In genomic region chr6:80179691-80180090, GRCh38 we compare ENCODE assay signal across 15 cellular contexts.
A peak's percentile ranks its signal among the peaks of the same experiment; 100 is the strongest.
DNase-seq lines count a peak whose midpoint lies in the region; ATAC-seq, FAIRE-seq and TF ChIP-seq lines count a peak whose summit lies in the region.
"Had no signal": no experiment of that assay in that cellular context is flagged by ENCODE, and none has a peak within 500 bp of the region (broad histone marks: within the 10 kb centered on the region; RNA-seq: fewer than 3 reads in every experiment).

No MANE protein-coding gene starts in this region.

- H2AFZ ChIP-seq in GM12878 (ENCODE audit: control insufficient read depth, low read depth, low read length) = no peak overlapping the region

- BruUV-seq in GM12878 (replicated peaks; lab: Mats Ljungman, UMichigan) = no TSS peak

- H3K9me3 Mint-ChIP-seq in activated naive CD8-positive, alpha-beta T cell treated with anti-CD3 and anti-CD28 coated beads, Interleukin-2, amount 50 U/mL, for 24 hours = peaks cover 2% of the 10 kb centered on the region
- peaks cover 8% of the 10 kb centered on the region for H3K9me3 Mint-ChIP-seq in activated naive CD8-positive, alpha-beta T cell treated with anti-CD3 and anti-CD28 coated beads for 36 hours
- H3K9me3 Mint-ChIP-seq in stimulated activated naive B cell treated with anti-CD40 and anti-IgM and Interleukin-4, amounts not matched to agents 10 μg/mL and 1 μg/mL and 100 μg/mL, for 72 hours = peaks cover under 1% of the 10 kb centered on the region in 2 donors

- no peak for DNase-seq in activated naive CD8-positive, alpha-beta T cell treated with anti-CD3 and anti-CD28 coated beads, Interleukin-2, amount 50 U/mL, for 24 hours
- DNase-seq in activated naive CD8-positive, alpha-beta T cell treated with anti-CD3 and anti-CD28 coated beads for 36 hours = no peak
- DNase-seq in HT1080 (ENCODE audit: low read depth) (peak; percentile 46), GM12878 (ENCODE audit: low read depth, low spot score) (no peak), head of caudate nucleus (no peak), AML-193 (lab: John Stamatoyannopoulos, UW) (no peak)
- DNase-seq in stimulated activated naive B cell treated with anti-CD40 and anti-IgM and Interleukin-4, amounts not matched to agents 10 μg/mL and 1 μg/mL and 100 μg/mL, for 72 hours = no peak
- DNase-seq: activated CD8-positive, alpha-beta memory T cell treated with anti-CD3 and anti-CD28 coated beads, Interleukin-2, amount 50 U/mL, for 4 hours; activated gamma-delta T cell treated with Interleukin-2 at 50 U/mL for 16 hours; NCI-H2107; NCI-H524 treated with DMSO at 0.1 percent for 48 hours; right cardiac atrium; T-helper 17 cell had no signal

- RAD21 ChIA-PET in GM12878 (lab: Charles Lee; ENCODE audit: unreplicated experiment) = no interaction called here

- H3K4me3 Mint-ChIP-seq in activated naive CD8-positive, alpha-beta T cell treated with anti-CD3 and anti-CD28 coated beads, Interleukin-2, amount 50 U/mL, for 24 hours = no peak overlapping the region
- H3K4me3 Mint-ChIP-seq in activated naive CD8-positive, alpha-beta T cell treated with anti-CD3 and anti-CD28 coated beads for 36 hours = no peak overlapping the region
- H3K4me3 Mint-ChIP-seq in stimulated activated naive B cell treated with anti-CD40 and anti-IgM and Interleukin-4, amounts not matched to agents 10 μg/mL and 1 μg/mL and 100 μg/mL, for 72 hours = no peak overlapping the region
- H3K4me3 Mint-ChIP-seq: T-helper 17 cell had no signal

- peaks cover 3% of the 10 kb centered on the region; the same call in 1 of the 2 replicates for H3K4me1 ChIP-seq in GM12878 (ENCODE audit: control insufficient read depth, insufficient read depth, low read length)
- H3K4me1 ChIP-seq: ascending aorta had no signal

- peaks cover 11% of the 10 kb centered on the region for H3K36me3 Mint-ChIP-seq in activated naive CD8-positive, alpha-beta T cell treated with anti-CD3 and anti-CD28 coated beads, Interleukin-2, amount 50 U/mL, for 24 hours (ENCODE audit: low read depth)
- H3K36me3 Mint-ChIP-seq in activated naive CD8-positive, alpha-beta T cell treated with anti-CD3 and anti-CD28 coated beads for 36 hours = peaks cover 22% of the 10 kb centered on the region
- H3K36me3 Mint-ChIP-seq in stimulated activated naive B cell treated with anti-CD40 and anti-IgM and Interleukin-4, amounts not matched to agents 10 μg/mL and 1 μg/mL and 100 μg/mL, for 72 hours = peaks cover 7 to 26% of the 10 kb centered on the region in 2 donors

- CTCF ChIA-PET in GM12878 (lab: Yijun Ruan, JAX) = no interaction called here

- no peaks in the 10 kb centered on the region for H3K79me2 ChIP-seq in GM12878 (ENCODE audit: control insufficient read depth, insufficient read depth, low read length)

- intact Hi-C loops in GM12878 (cut with micrococcal nuclease; ENCODE audit: unreplicated experiment) (no loop called here), head of caudate nucleus (cut with DNase I) (no loop called here)

- H3K9ac ChIP-seq in GM12878 (ENCODE audit: control insufficient read depth, insufficient read depth, low read length) = no peak overlapping the region

- POLR2A ChIA-PET in GM12878 (lab: Charles Lee) = no interaction called here

- SMC1A ChIA-PET in GM12878 (lab: Charles Lee; ENCODE audit: uncharacterized antibody, unreplicated experiment) = interaction anchor here (0.8 kb wide), 1 partner anchor 31 kb away, joined by 3 read pairs; no protein-coding TSS in a partner anchor

- H4K20me1 ChIP-seq in GM12878 (ENCODE audit: control insufficient read depth, insufficient read depth) = no peaks in the 10 kb centered on the region

- in situ Hi-C loops in GM12878 (cut with MboI) = no loop called here

- no peak overlapping the region for H3K27ac ChIP-seq in GM12878 (ENCODE audit: control insufficient read depth, insufficient read depth)
- H3K27ac ChIP-seq: ascending aorta had no signal

- H3K36me3 ChIP-seq in GM12878 (ENCODE audit: control insufficient read depth in 2 of 2, insufficient read depth in 2 of 2, low read length in 1 of 2) = no peaks in the 10 kb centered on the region
- H3K36me3 ChIP-seq: ascending aorta had no signal

- TF ChIP-seq EP300 in GM12878 (IDR thresholded peaks at IDR 0.05; ENCODE audit: borderline replicate concordance in 1 of 2, control insufficient read depth in 1 of 2, low read depth in 2 of 2, low read length in 2 of 2) = no peak

- H3K9me3 ChIP-seq in GM12878 (replicated peaks; ENCODE audit: control insufficient read depth, insufficient read depth, low read length) = no peaks in the 10 kb centered on the region
- H3K9me3 ChIP-seq: ascending aorta had no signal

- TF ChIP-seq CTCF in GM12878 (IDR thresholded peaks at IDR 0.05 in 2 of 3, conservative IDR thresholded peaks at IDR 0.05 in 1 of 3; ENCODE audit: control insufficient read depth in 2 of 3, extremely low read depth in 1 of 3, insufficient read depth in 1 of 3, low read depth in 3 of 3, low read length in 3 of 3) = no peak

- no peaks in the 10 kb centered on the region for H3K4me1 Mint-ChIP-seq in activated naive CD8-positive, alpha-beta T cell treated with anti-CD3 and anti-CD28 coated beads, Interleukin-2, amount 50 U/mL, for 24 hours
- H3K4me1 Mint-ChIP-seq in activated naive CD8-positive, alpha-beta T cell treated with anti-CD3 and anti-CD28 coated beads for 36 hours = no peaks in the 10 kb centered on the region
- no peaks in the 10 kb centered on the region for H3K4me1 Mint-ChIP-seq in stimulated activated naive B cell treated with anti-CD40 and anti-IgM and Interleukin-4, amounts not matched to agents 10 μg/mL and 1 μg/mL and 100 μg/mL, for 72 hours

- no peak overlapping the region for H3K4me2 ChIP-seq in GM12878 (ENCODE audit: control insufficient read depth, insufficient read depth)

- peak; percentile 38 for FAIRE-seq in GM12878 (lab: Jason Lieb, UNC)
- FAIRE-seq: islet of Langerhans had no signal

- H3K4me3 ChIP-seq in GM12878 = no peak overlapping the region
- H3K4me3 ChIP-seq: ascending aorta had no signal

- no peak for TF ChIP-seq RAD21 in GM12878 (IDR thresholded peaks at IDR 0.05; ENCODE audit: insufficient read depth, low read depth, low read length)

- 0% methylated on average over 1 of the region's 1 CpG for WGBS in GM12878 (ENCODE audit: insufficient coverage, insufficient replicate concordance, low lambda C conversion rate, missing lambda C conversion rate)

- no peaks in the 10 kb centered on the region for H3K27me3 ChIP-seq in GM12878 (replicated peaks in 1 of 2; ENCODE audit: control insufficient read depth in 2 of 2, insufficient read depth in 2 of 2, low read length in 1 of 2)
- H3K27me3 ChIP-seq: ascending aorta had no signal

- no peaks in the 10 kb centered on the region for H3K27me3 Mint-ChIP-seq in activated naive CD8-positive, alpha-beta T cell treated with anti-CD3 and anti-CD28 coated beads, Interleukin-2, amount 50 U/mL, for 24 hours
- H3K27me3 Mint-ChIP-seq in activated naive CD8-positive, alpha-beta T cell treated with anti-CD3 and anti-CD28 coated beads for 36 hours = no peaks in the 10 kb centered on the region
- no peaks in the 10 kb centered on the region for H3K27me3 Mint-ChIP-seq in stimulated activated naive B cell treated with anti-CD40 and anti-IgM and Interleukin-4, amounts not matched to agents 10 μg/mL and 1 μg/mL and 100 μg/mL, for 72 hours
- H3K27me3 Mint-ChIP-seq: T-helper 17 cell had no signal

- peak; percentile 59 for ATAC-seq in activated naive CD8-positive, alpha-beta T cell treated with anti-CD3 and anti-CD28 coated beads, Interleukin-2, amount 50 U/mL, for 24 hours
- peak; percentile 36; the same call in 1 of the 3 replicates for ATAC-seq in GM12878
- ATAC-seq in stimulated activated naive B cell treated with anti-CD40 and anti-IgM and Interleukin-4, amounts not matched to agents 10 μg/mL and 1 μg/mL and 100 μg/mL, for 72 hours (replicated peaks) = peak; percentile 45 to 68
- ATAC-seq: right cardiac atrium, T-helper 17 cell had no signal

- no peak overlapping the region for H3K27ac Mint-ChIP-seq in activated naive CD8-positive, alpha-beta T cell treated with anti-CD3 and anti-CD28 coated beads, Interleukin-2, amount 50 U/mL, for 24 hours
- H3K27ac Mint-ChIP-seq in activated naive CD8-positive, alpha-beta T cell treated with anti-CD3 and anti-CD28 coated beads for 36 hours = no peak overlapping the region
- H3K27ac Mint-ChIP-seq in stimulated activated naive B cell treated with anti-CD40 and anti-IgM and Interleukin-4, amounts not matched to agents 10 μg/mL and 1 μg/mL and 100 μg/mL, for 72 hours = no peak overlapping the region
- H3K27ac Mint-ChIP-seq: T-helper 17 cell had no signal

- TF ChIP-seq POLR2A in GM12878 (IDR thresholded peaks at IDR 0.05; ENCODE audit: low read depth, low read length) = no peak

TF ChIP-seq in GM12878, 131 proteins besides CTCF, POLR2A, EP300 and RAD21:
- TF ChIP-seq HCFC1 (IDR thresholded peaks at IDR 0.05; ENCODE audit: low read length) (no peak), SIX5 (IDR thresholded peaks at IDR 0.05; ENCODE audit: low read depth, low read length, severe bottlenecking) (peak; percentile 42)
TF ChIP-seq in GM12878: peak in this region for 1.
